ENCODE assay signal across 9 cellular contexts in genomic region chr19:40850277-40850676, GRCh38. TPM values are rescaled to one million over a fixed set of nuclear protein-coding genes. Genes with fewer than 3 reads are reported as not detected.
DNase-seq lines count a peak whose midpoint lies in the region; ATAC-seq and TF ChIP-seq lines count a peak whose summit lies in the region.
"Not testable (repeated sequence)": the region's sequence is repeated elsewhere in the genome, so short reads cannot be mapped to it uniquely, and the experiment has no call there.
"Had no signal": no experiment of that assay in that cellular context is flagged by ENCODE, and none has a peak within 500 bp of the region (broad histone marks: within the 10 kb centered on the region; RNA-seq: fewer than 3 reads in every experiment).

Gene CYP2A6 (minus strand): TSS chr19:40850447. CDS start chr19:40850426, 21 bp downstream.

- not testable (repeated sequence) for H3K27ac ChIP-seq in CD8-positive, alpha-beta memory T cell (ENCODE audit: low read depth, low read length)
- H3K27ac ChIP-seq in right lobe of liver = peak within 1 kb of the TSS in 2 of 3 donors; percentile 78 to 79

- not testable (repeated sequence) for H3K27me3 ChIP-seq in CD8-positive, alpha-beta memory T cell (ENCODE audit: insufficient read depth, low read length, poor library complexity, severe bottlenecking); right lobe of liver

- H3K4me1 ChIP-seq in CD8-positive, alpha-beta memory T cell (ENCODE audit: insufficient read depth, low read length); right lobe of liver: not testable (repeated sequence)

- peak within 1 kb of the TSS in 5 of 8 donors; percentile 8 to 75 (median 68) for H3K27ac Mint-ChIP-seq in CD8-positive, alpha-beta memory T cell
- H3K27ac Mint-ChIP-seq in T-helper 17 cell (peak within 1 kb of the TSS; percentile 70), immature natural killer cell (peak within 1 kb of the TSS in 4 of 6 donors; percentile 57 to 96 (median 85))
- peak within 1 kb of the TSS; percentile 68 for H3K27ac Mint-ChIP-seq in activated naive CD8-positive, alpha-beta T cell treated with anti-CD3 and anti-CD28 coated beads, Interleukin-2, amount 10 ng/mL, durations not matched to agents 7 days and 5 days
- H3K27ac Mint-ChIP-seq in natural killer cell treated with Interleukin-12 subunit alpha and Interleukin-12 subunit beta and Interleukin-15 and Interleukin-18, amount 100 ng/mL, for 72 hours = peak within 1 kb of the TSS; percentile 16 to 60

- peaks cover 25 to 36% of the 10 kb centered on the region in 2 donors for H3K27me3 Mint-ChIP-seq in CD8-positive, alpha-beta memory T cell
- peaks cover 15% of the 10 kb centered on the region for H3K27me3 Mint-ChIP-seq in T-helper 17 cell
- H3K27me3 Mint-ChIP-seq in activated naive CD8-positive, alpha-beta T cell treated with anti-CD3 and anti-CD28 coated beads, Interleukin-2, amount 10 ng/mL, durations not matched to agents 7 days and 5 days = peaks cover 44% of the 10 kb centered on the region
- H3K27me3 Mint-ChIP-seq in immature natural killer cell (ENCODE audit: low read depth in 3 of 3) = peaks cover 18 to 33% (median 22%) of the 10 kb centered on the region in 3 donors
- peaks cover 24 to 26% of the 10 kb centered on the region in 2 donors for H3K27me3 Mint-ChIP-seq in natural killer cell treated with Interleukin-12 subunit alpha and Interleukin-12 subunit beta and Interleukin-15 and Interleukin-18, amount 100 ng/mL, for 72 hours

- peak; percentile 28 for TF ChIP-seq POLR2A in right lobe of liver (IDR thresholded peaks at IDR 0.05)

- intact Hi-C loops in right lobe of liver (cut with DNase I) = not testable (repeated sequence)

- WGBS in right lobe of liver (ENCODE audit: insufficient coverage, low coverage, low lambda C conversion rate, missing lambda C conversion rate) = 55% methylated on average over 3 of the region's 3 CpGs

- H3K36me3 Mint-ChIP-seq in CD8-positive, alpha-beta memory T cell; T-helper 17 cell (ENCODE audit: low read depth); activated naive CD8-positive, alpha-beta T cell treated with anti-CD3 and anti-CD28 coated beads, Interleukin-2, amount 10 ng/mL, durations not matched to agents 7 days and 5 days; immature natural killer cell; natural killer cell treated with Interleukin-12 subunit alpha and Interleukin-12 subunit beta and Interleukin-15 and Interleukin-18, amount 100 ng/mL, for 72 hours: not testable (repeated sequence)

- POLR2A ChIA-PET in CD8-positive, alpha-beta memory T cell (lab: Charles Lee); activated naive CD8-positive, alpha-beta T cell treated with anti-CD3 and anti-CD28 coated beads, Interleukin-2, amount 10 ng/mL, durations not matched to agents 7 days and 5 days (lab: Charles Lee): not testable (repeated sequence)

- TF ChIP-seq CTCF in right lobe of liver (IDR thresholded peaks at IDR 0.05) = not testable (repeated sequence)

- not testable (repeated sequence) for H3K9me3 ChIP-seq in CD8-positive, alpha-beta memory T cell (ENCODE audit: low read length); T-helper 17 cell (ENCODE audit: control insufficient read depth, low read length, poor library complexity, severe bottlenecking); right lobe of liver

- not testable (repeated sequence) for H3K9me3 Mint-ChIP-seq in CD8-positive, alpha-beta memory T cell; activated naive CD8-positive, alpha-beta T cell treated with anti-CD3 and anti-CD28 coated beads, Interleukin-2, amount 10 ng/mL, durations not matched to agents 7 days and 5 days; immature natural killer cell; natural killer cell treated with Interleukin-12 subunit alpha and Interleukin-12 subunit beta and Interleukin-15 and Interleukin-18, amount 100 ng/mL, for 72 hours

- not testable (repeated sequence) for DNase-seq in CD8-positive, alpha-beta memory T cell; T-helper 17 cell; activated naive CD8-positive, alpha-beta T cell treated with anti-CD3 and anti-CD28 coated beads, Interleukin-2, amount 10 ng/mL, durations not matched to agents 7 days and 5 days; immature natural killer cell; natural killer cell treated with Interleukin-12 subunit alpha and Interleukin-12 subunit beta and Interleukin-15 and Interleukin-18, amount 100 ng/mL, for 72 hours (ENCODE audit: low spot score)
- DNase-seq in right lobe of liver = peak in 2 of 3 donors; percentile 71 to 80

- H3K4me3 ChIP-seq in CD8-positive, alpha-beta memory T cell (ENCODE audit: low read length) = not testable (repeated sequence)
- peak within 1 kb of the TSS; percentile 5 to 69 (median 63) for H3K4me3 ChIP-seq in right lobe of liver

- H3K4me3 Mint-ChIP-seq in CD8-positive, alpha-beta memory T cell = peak within 1 kb of the TSS in 3 of 7 donors; percentile 23 to 60 (median 26)
- H3K4me3 Mint-ChIP-seq in T-helper 17 cell (peak within 1 kb of the TSS; percentile 83), immature natural killer cell (peak within 1 kb of the TSS in 1 of 5 donors; percentile 66)
- peak within 1 kb of the TSS; percentile 55 for H3K4me3 Mint-ChIP-seq in activated naive CD8-positive, alpha-beta T cell treated with anti-CD3 and anti-CD28 coated beads, Interleukin-2, amount 10 ng/mL, durations not matched to agents 7 days and 5 days
- H3K4me3 Mint-ChIP-seq in natural killer cell treated with Interleukin-12 subunit alpha and Interleukin-12 subunit beta and Interleukin-15 and Interleukin-18, amount 100 ng/mL, for 72 hours = peak within 1 kb of the TSS; percentile 52

- H3K4me1 Mint-ChIP-seq in CD8-positive, alpha-beta memory T cell = peaks cover 11 to 19% (median 12%) of the 10 kb centered on the region in 3 donors
- H3K4me1 Mint-ChIP-seq in T-helper 17 cell = not testable (repeated sequence)
- peaks cover 14% of the 10 kb centered on the region for H3K4me1 Mint-ChIP-seq in activated naive CD8-positive, alpha-beta T cell treated with anti-CD3 and anti-CD28 coated beads, Interleukin-2, amount 10 ng/mL, durations not matched to agents 7 days and 5 days
- peaks cover 14 to 25% of the 10 kb centered on the region in 2 donors for H3K4me1 Mint-ChIP-seq in immature natural killer cell
- peaks cover 12 to 21% of the 10 kb centered on the region in 2 donors for H3K4me1 Mint-ChIP-seq in natural killer cell treated with Interleukin-12 subunit alpha and Interleukin-12 subunit beta and Interleukin-15 and Interleukin-18, amount 100 ng/mL, for 72 hours (ENCODE audit: low read depth in 2 of 2)

- not testable (repeated sequence) for ATAC-seq in T-helper 17 cell; activated naive CD8-positive, alpha-beta T cell treated with anti-CD3 and anti-CD28 coated beads, Interleukin-2, amount 10 ng/mL, durations not matched to agents 7 days and 5 days (ENCODE audit: low read depth); natural killer cell treated with Interleukin-12 subunit alpha and Interleukin-12 subunit beta and Interleukin-15 and Interleukin-18, amount 100 ng/mL, for 72 hours
- ATAC-seq in right lobe of liver = peak; percentile 15 to 60 (median 42)

- CTCF ChIA-PET in CD8-positive, alpha-beta memory T cell (lab: Charles Lee) = not testable (repeated sequence)

- not testable (repeated sequence) for H3K36me3 ChIP-seq in CD8-positive, alpha-beta memory T cell (ENCODE audit: insufficient read depth, low read length)
- peaks cover 0 to 12% (median under 1%) of the 10 kb centered on the region in 4 donors for H3K36me3 ChIP-seq in right lobe of liver

RNA-seq across cellular contexts. Expression of gene CYP2A6, which starts in this region (rescaled TPM):
- total RNA-seq in CD8-positive, alpha-beta memory T cell = not detected
- not detected for polyA plus RNA-seq in CD8-positive, alpha-beta memory T cell
- total RNA-seq in T-helper 17 cell = not detected
- total RNA-seq in activated naive CD8-positive, alpha-beta T cell treated with anti-CD3 and anti-CD28 coated beads, Interleukin-2, amount 10 ng/mL, durations not matched to agents 7 days and 5 days = under 1 TPM; 0.28 to 0.55 TPM
- polyA plus RNA-seq in immature natural killer cell = under 1 TPM in 1 of 3 donors, not detected in 2; 0.48 TPM
- 1,000 to 10,000 TPM in 3 of 6 experiments, 100 to 1,000 TPM in 1, 10 to 100 TPM in 2; 73.6 to 3,618 (median 1,239) TPM for total RNA-seq in right lobe of liver
- not detected for total RNA-seq in natural killer cell treated with Interleukin-12 subunit alpha and Interleukin-12 subunit beta and Interleukin-15 and Interleukin-18, amount 100 ng/mL, for 72 hours
- total RNA-seq: CD8-positive, alpha-beta T cell; H4; HepG2 had no signal
- polyA plus RNA-seq: HepG2 had no signal

Comparison
In these comparisons a context has a peak if more than half of its experiments do, and no peak if none do; other contexts are left out.
1. RNA of gene CYP2A6 (total RNA-seq): 73.6 to 3,618 TPM in right lobe of liver; 0.28 to 0.55 TPM in activated naive CD8-positive, alpha-beta T cell treated with anti-CD3 and anti-CD28 coated beads, Interleukin-2, amount 10 ng/mL, durations not matched to agents 7 days and 5 days, not detected in T-helper 17 cell, not detected in CD8-positive, alpha-beta memory T cell and not detected in natural killer cell treated with Interleukin-12 subunit alpha and Interleukin-12 subunit beta and Interleukin-15 and Interleukin-18, amount 100 ng/mL, for 72 hours; every median in the first group is over 10 times any median in the second.
2. Peak in every context shown above with its lines, with median percentiles within 50 percentile points of each other: H3K27ac Mint-ChIP-seq.